Comparison of ENCODE assay signal across 28 cellular contexts in genomic region chr1:145777357-145778145, GRCh38. TPM values are rescaled to one million over a fixed set of nuclear protein-coding genes. Genes with fewer than 3 reads are reported as not detected.
DNase-seq lines count a peak whose midpoint lies in the region; ATAC-seq and TF ChIP-seq lines count a peak whose summit lies in the region.
"Had no signal": no experiment of that assay in that cellular context is flagged by ENCODE, and none has a peak within 500 bp of the region (broad histone marks: within the 10 kb centered on the region; RNA-seq: fewer than 3 reads in every experiment).

No MANE protein-coding gene starts in this region.

- peaks cover 22% of the 10 kb centered on the region for H3K4me1 Mint-ChIP-seq in stimulated activated effector memory CD8-positive, alpha-beta T cell treated with anti-CD3 and anti-CD28 coated beads, Interleukin-12 subunit alpha, Interleukin-12 subunit beta, amount 100 ng/mL, for 72 hours

- ATAC-seq in heart left ventricle (peak; percentile 39 to 59 (median 55)), gastrocnemius medialis (peak in 1 of 2 donors; percentile 19), PC-3 (no peak)
- ATAC-seq in stimulated activated effector memory CD8-positive, alpha-beta T cell treated with anti-CD3 and anti-CD28 coated beads, Interleukin-12 subunit alpha, Interleukin-12 subunit beta, amount 100 ng/mL, for 72 hours = no peak
- ATAC-seq: foreskin keratinocyte; left lung; natural killer cell treated with Interleukin-12 subunit alpha and Interleukin-12 subunit beta and Interleukin-15 and Interleukin-18, amount 100 ng/mL, for 72 hours had no signal

- H3F3A ChIP-seq in GM23248 (ENCODE audit: insufficient read depth) (peaks cover 18% of the 10 kb centered on the region), PC-3 (ENCODE audit: low read length, unreplicated experiment) (no peaks in the 10 kb centered on the region)

- H3K27me3 ChIP-seq in GM23248 (replicated peaks; ENCODE audit: insufficient read depth) = no peaks in the 10 kb centered on the region
- H3K27me3 ChIP-seq in adipocyte (replicated peaks; ENCODE audit: control insufficient read depth, insufficient read depth, low read length) = no peaks in the 10 kb centered on the region
- H3K27me3 ChIP-seq in heart left ventricle = no peaks in the 10 kb centered on the region
- no peaks in the 10 kb centered on the region for H3K27me3 ChIP-seq in gastrocnemius medialis
- H3K27me3 ChIP-seq in PC-3 (ENCODE audit: low read length) = no peaks in the 10 kb centered on the region
- H3K27me3 ChIP-seq: foreskin keratinocyte, left lung had no signal

- H3K4me3 ChIP-seq in GM23248 = no peak overlapping the region
- H3K4me3 ChIP-seq in adipocyte (ENCODE audit: low read length) = no peak overlapping the region
- no peak overlapping the region for H3K4me3 ChIP-seq in heart left ventricle
- H3K4me3 ChIP-seq in gastrocnemius medialis = no peak overlapping the region
- H3K4me3 ChIP-seq in PC-3 (ENCODE audit: low read length) = no peak overlapping the region
- H3K4me3 ChIP-seq: left lung had no signal

- H3K27ac Mint-ChIP-seq in stimulated activated effector memory CD8-positive, alpha-beta T cell treated with anti-CD3 and anti-CD28 coated beads, Interleukin-12 subunit alpha, Interleukin-12 subunit beta, amount 100 ng/mL, for 72 hours = no peak overlapping the region
- H3K27ac Mint-ChIP-seq: natural killer cell treated with Interleukin-12 subunit alpha and Interleukin-12 subunit beta and Interleukin-15 and Interleukin-18, amount 100 ng/mL, for 72 hours; T-helper 2 cell treated with Interferon-gamma antibody and Interleukin-4, amounts not matched to agents 5 μg/mL and 100 μg/mL, for 36 hours had no signal

- CTCF ChIA-PET in PC-3 (lab: Charles Lee) = interaction anchor here (0.6 kb wide), 1 partner anchor 180 kb away, joined by 4 read pairs; the partner anchor contains the start of gene LIX1L

- in situ Hi-C loops in GM23248 (cut with MboI) = no loop called here
- in situ Hi-C loops in gastrocnemius medialis (cut with MboI; ENCODE audit: low sequenced_read_pairs in 4 of 4) = loop anchor here in 1 of 4 donors (10.0 kb wide), 1 partner anchor 57 kb away; no protein-coding TSS in a partner anchor

- TF ChIP-seq POLR2A in heart left ventricle (IDR thresholded peaks at IDR 0.05) (no peak), gastrocnemius medialis (IDR thresholded peaks at IDR 0.05) (no peak)

- TF ChIP-seq CTCF in heart left ventricle (IDR thresholded peaks at IDR 0.05) (no peak), gastrocnemius medialis (IDR thresholded peaks at IDR 0.05 in 4 of 5, conservative IDR thresholded peaks at IDR 0.05 in 1 of 5) (no peak), PC-3 (conservative IDR thresholded peaks at IDR 0.05; ENCODE audit: low read depth, low read length) (no peak)

- DNase-seq in GM23248 = peak; percentile 36
- DNase-seq in adipocyte (ENCODE audit: low read depth) = no peak
- DNase-seq in heart left ventricle = no peak
- DNase-seq in gastrocnemius medialis = no peak
- no peak for DNase-seq in DMS79 treated with DMSO at 0.1 percent for 48 hours (lab: John Stamatoyannopoulos, UW)
- DNase-seq in stimulated activated effector memory CD8-positive, alpha-beta T cell treated with anti-CD3 and anti-CD28 coated beads, Interleukin-12 subunit alpha, Interleukin-12 subunit beta, amount 100 ng/mL, for 72 hours (ENCODE audit: low spot score in 2 of 2) = no peak
- DNase-seq in germinal center (ENCODE audit: low spot score) = no peak
- DNase-seq in PC-3 = no peak
- DNase-seq: activated CD4-positive, alpha-beta T cell treated with anti-CD3 and anti-CD28 coated beads for 48 hours; activated naive CD4-positive, alpha-beta T cell treated with anti-CD3 and anti-CD28 coated beads, Interleukin-2, amount 50 U/mL, for 16 hours; foreskin keratinocyte; hippocampal formation; KG1; left lung; midbrain; MV-4-11; NCI-H146; NCI-H510A treated with DMSO at 0.1 percent for 48 hours; stimulated activated CD4-positive, alpha-beta T cell treated with anti-CD3 and anti-CD28 coated beads, Interleukin-4, amount 100 ng/mL, for 1 hour; stimulated activated naive CD4-positive, alpha-beta T cell had no signal

- H2AFZ ChIP-seq in GM23248 (no peak overlapping the region), PC-3 (ENCODE audit: low read length) (no peak overlapping the region)

- H3K79me2 ChIP-seq in GM23248 (ENCODE audit: insufficient read depth) = peaks cover 66% of the 10 kb centered on the region
- peaks cover 9% of the 10 kb centered on the region for H3K79me2 ChIP-seq in PC-3 (ENCODE audit: low read length)

- H3K36me3 ChIP-seq in GM23248 (ENCODE audit: low read depth) (0 out of 2 replicates have a peak, but pooled peaks cover 3% of the 10 kb centered on the region), adipocyte (ENCODE audit: control insufficient read depth, insufficient read depth, low read length, severe bottlenecking) (peaks cover 17% of the 10 kb centered on the region), heart left ventricle (peaks cover 0 to 40% (median 20%) of the 10 kb centered on the region in 9 donors), gastrocnemius medialis (peaks cover 0 to 6% of the 10 kb centered on the region in 2 donors), PC-3 (ENCODE audit: low read depth, low read length) (no peaks in the 10 kb centered on the region)

- H3K9me2 ChIP-seq in GM23248 (ENCODE audit: insufficient read depth) = no peaks in the 10 kb centered on the region
- no peaks in the 10 kb centered on the region for H3K9me2 ChIP-seq in PC-3 (replicated peaks; ENCODE audit: low read length)

- no peak overlapping the region for H3K4me3 Mint-ChIP-seq in stimulated activated effector memory CD8-positive, alpha-beta T cell treated with anti-CD3 and anti-CD28 coated beads, Interleukin-12 subunit alpha, Interleukin-12 subunit beta, amount 100 ng/mL, for 72 hours
- H3K4me3 Mint-ChIP-seq: natural killer cell treated with Interleukin-12 subunit alpha and Interleukin-12 subunit beta and Interleukin-15 and Interleukin-18, amount 100 ng/mL, for 72 hours; T-helper 2 cell treated with Interferon-gamma antibody and Interleukin-4, amounts not matched to agents 5 μg/mL and 100 μg/mL, for 36 hours had no signal

- H3K4me1 ChIP-seq in GM23248 (ENCODE audit: insufficient read depth) (peaks cover 20% of the 10 kb centered on the region), adipocyte (ENCODE audit: control insufficient read depth, insufficient read depth, low read length) (peaks cover 24% of the 10 kb centered on the region), heart left ventricle (peaks cover 0 to 37% (median 15%) of the 10 kb centered on the region in 12 donors), gastrocnemius medialis (peaks cover 27 to 45% of the 10 kb centered on the region in 2 donors), PC-3 (ENCODE audit: insufficient read depth, low read length) (peaks cover 12% of the 10 kb centered on the region)
- H3K4me1 ChIP-seq: left lung had no signal

- WGBS in GM23248 (ENCODE audit: low coverage in 1 of 2, low lambda C conversion rate in 2 of 2, missing lambda C conversion rate in 2 of 2), 2 experiments = 47 to 50% methylated on average over 1 of the region's 1 CpG
- WGBS in heart left ventricle, 4 donors = 32 to 57% (median 55%) methylated on average over 1 of the region's 1 CpG

- no TSS peak for BruUV-seq in PC-3 (replicated peaks; lab: Mats Ljungman, UMichigan)

- H3K9me3 Mint-ChIP-seq in stimulated activated effector memory CD8-positive, alpha-beta T cell treated with anti-CD3 and anti-CD28 coated beads, Interleukin-12 subunit alpha, Interleukin-12 subunit beta, amount 100 ng/mL, for 72 hours = no peaks in the 10 kb centered on the region
- H3K9me3 Mint-ChIP-seq: natural killer cell treated with Interleukin-12 subunit alpha and Interleukin-12 subunit beta and Interleukin-15 and Interleukin-18, amount 100 ng/mL, for 72 hours; T-helper 2 cell treated with Interferon-gamma antibody and Interleukin-4, amounts not matched to agents 5 μg/mL and 100 μg/mL, for 36 hours had no signal

- H3K9me3 ChIP-seq in GM23248 (ENCODE audit: low read depth) (no peaks in the 10 kb centered on the region), adipocyte (ENCODE audit: control insufficient read depth, low read length) (no peaks in the 10 kb centered on the region), heart left ventricle (no peaks in the 10 kb centered on the region), gastrocnemius medialis (no peaks in the 10 kb centered on the region), PC-3 (ENCODE audit: low read length) (no peaks in the 10 kb centered on the region)
- H3K9me3 ChIP-seq: left lung had no signal

- intact Hi-C loops in heart left ventricle (cut with DNase I) (no loop called here), gastrocnemius medialis (cut with DNase I; ENCODE audit: low total_unique reads) (no loop called here), PC-3 (cut with micrococcal nuclease) (no loop called here)

- H4K20me1 ChIP-seq in GM23248 (ENCODE audit: insufficient read depth) = no peaks in the 10 kb centered on the region
- no peaks in the 10 kb centered on the region for H4K20me1 ChIP-seq in PC-3 (ENCODE audit: low read length)

- H3K27ac ChIP-seq in GM23248 (peak overlapping the region; percentile 52), heart left ventricle (peak overlapping the region; percentile 11 to 84 (median 66)), gastrocnemius medialis (peak overlapping the region; percentile 77 to 86 (median 84)), PC-3 (ENCODE audit: low read length) (no peak overlapping the region)
- H3K27ac ChIP-seq: C4-2B, foreskin keratinocyte, left lung, VCaP had no signal

- H3K9ac ChIP-seq in GM23248 (peak overlapping the region; percentile 31), adipocyte (ENCODE audit: low read length) (peak overlapping the region; percentile 17), PC-3 (ENCODE audit: low read length) (no peak overlapping the region)

- H3K4me2 ChIP-seq in GM23248 (ENCODE audit: unreplicated experiment) (no peak overlapping the region), PC-3 (ENCODE audit: low read length) (no peak overlapping the region)

- POLR2A ChIA-PET in PC-3 (lab: Charles Lee; ENCODE audit: unreplicated experiment) = no interaction called here

- H3K36me3 Mint-ChIP-seq in stimulated activated effector memory CD8-positive, alpha-beta T cell treated with anti-CD3 and anti-CD28 coated beads, Interleukin-12 subunit alpha, Interleukin-12 subunit beta, amount 100 ng/mL, for 72 hours = peaks cover 45% of the 10 kb centered on the region
- H3K36me3 Mint-ChIP-seq: natural killer cell treated with Interleukin-12 subunit alpha and Interleukin-12 subunit beta and Interleukin-15 and Interleukin-18, amount 100 ng/mL, for 72 hours had no signal

RNA-seq across cellular contexts. Expression of gene RNF115, which starts 46.3 kb away (rescaled TPM):
- total RNA-seq in GM23248 (2014; rRNA removed; shearing (Covaris generic)) = 14.5 and 14.8 TPM in 2 replicates
- 13.9 and 14.2 TPM in 2 replicates for polyA plus RNA-seq in GM23248 (2016; fragmentation: Nextera tagmentation; extraction: Ambion mirVana)
- total RNA-seq in heart left ventricle = 10 to 100 TPM; 41.4 to 76.5 (median 52.0) TPM
- 10 to 100 TPM; 20.5 to 29.4 TPM for polyA plus RNA-seq in heart left ventricle
- 10 to 100 TPM; 16.1 to 65.4 (median 37.3) TPM for total RNA-seq in gastrocnemius medialis
- 15.2 and 15.9 TPM in 2 replicates for total RNA-seq in PC-3 (2014; rRNA removed)

RNA-seq across cellular contexts. Expression of gene POLR3C, which starts 46.4 kb away (rescaled TPM):
- 23.1 and 42.2 TPM in 2 replicates for total RNA-seq in GM23248 (2014; rRNA removed; shearing (Covaris generic))
- polyA plus RNA-seq in GM23248 (2016; fragmentation: Nextera tagmentation; extraction: Ambion mirVana) (38.4 and 39.0 TPM in 2 replicates), heart left ventricle (10 to 100 TPM in 1 of 2 donors, 1 to 10 TPM in 1; 5.9 to 14.8 TPM)
- total RNA-seq in heart left ventricle (10 to 100 TPM; 12.5 to 22.4 (median 15.1) TPM), gastrocnemius medialis (10 to 100 TPM; 23.0 to 27.8 (median 26.4) TPM), PC-3 (2014; rRNA removed) (35.8 and 41.5 TPM in 2 replicates)

RNA-seq across cellular contexts. Expression of gene CD160, which starts 58.3 kb away (rescaled TPM):
- not detected in 2 replicates for total RNA-seq in GM23248 (2014; rRNA removed; shearing (Covaris generic))
- polyA plus RNA-seq in GM23248 (2016; fragmentation: Nextera tagmentation; extraction: Ambion mirVana) (0.25 and 0.33 TPM in 2 replicates), heart left ventricle (not detected)
- total RNA-seq in heart left ventricle (under 1 TPM in 2 of 9 donors, not detected in 7; 0.64 to 0.79 TPM), gastrocnemius medialis (not detected), PC-3 (2014; rRNA removed) (not detected in 2 replicates)
- total RNA-seq: astrocyte, Daoy, foreskin keratinocyte, osteoblast, RPMI7951 had no signal
- polyA plus RNA-seq: foreskin keratinocyte had no signal

Comparison
In these comparisons a context has a peak if more than half of its experiments do, and no peak if none do; other contexts are left out.
1. ATAC-seq: peak in heart left ventricle (4 of 4); none in stimulated activated effector memory CD8-positive, alpha-beta T cell treated with anti-CD3 and anti-CD28 coated beads, Interleukin-12 subunit alpha, Interleukin-12 subunit beta, amount 100 ng/mL, for 72 hours (single experiment) and PC-3 (single experiment).